ENCODE assay signal across 8 cellular contexts in the genomic region with DNA sequence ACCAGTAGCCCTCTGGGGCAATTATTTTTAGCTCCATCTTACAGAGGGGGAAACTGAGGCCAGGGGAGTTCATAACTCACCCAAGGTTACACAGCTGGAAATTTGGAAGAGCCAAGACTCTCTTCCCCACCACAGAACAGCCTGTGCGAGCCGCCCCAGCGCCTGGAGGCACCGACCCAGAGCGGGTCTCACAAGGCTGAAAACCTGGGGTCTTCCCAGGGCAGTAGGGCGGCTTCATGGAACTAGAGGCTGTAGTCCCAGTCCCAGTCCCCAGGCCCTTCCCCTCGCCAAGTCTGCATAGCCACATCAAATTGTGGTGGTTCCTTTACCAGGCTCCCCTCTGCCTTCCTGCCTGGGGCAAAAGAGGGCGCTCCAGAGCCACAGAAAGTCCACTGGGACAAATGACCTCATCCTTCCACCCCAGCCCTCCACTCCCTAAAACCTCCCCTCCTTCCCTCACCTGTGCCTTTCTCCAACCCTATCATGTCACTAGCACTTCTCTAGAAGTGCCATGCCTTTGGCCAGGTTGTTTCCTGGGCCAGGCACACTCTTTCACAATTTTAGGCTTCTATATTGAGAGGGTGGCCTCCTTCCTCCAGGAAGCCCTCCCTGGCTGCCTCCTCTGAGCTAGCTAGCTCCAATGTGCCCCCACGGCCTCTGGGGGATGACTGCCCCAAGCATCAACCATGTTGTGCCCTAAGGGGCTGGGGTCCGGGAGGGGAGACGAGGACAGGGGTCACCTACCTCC. TPM values are rescaled to one million over a fixed set of nuclear protein-coding genes. Genes with fewer than 3 reads are reported as not detected.
DNase-seq lines count a peak whose midpoint lies in the region; ATAC-seq and TF ChIP-seq lines count a peak whose summit lies in the region.

No MANE protein-coding gene starts in this region.

- no peaks in the 10 kb centered on the region for H3K36me3 ChIP-seq in HEK293 (ENCODE audit: control insufficient read depth in 2 of 2, insufficient read depth in 1 of 2, low read length in 2 of 2)
- no peaks in the 10 kb centered on the region for H3K36me3 ChIP-seq in kidney epithelial cell (ENCODE audit: control insufficient read depth, insufficient read depth, low read length)

- H3K4me1 ChIP-seq in HEK293 (ENCODE audit: control insufficient read depth, insufficient read depth, low read length) = peaks cover 6% of the 10 kb centered on the region

- H3K36me3 Mint-ChIP-seq in T-helper 17 cell (ENCODE audit: low read depth) = no peaks in the 10 kb centered on the region

- H3K4me3 Mint-ChIP-seq in T-helper 17 cell = peak overlapping the region; percentile 5

- TF ChIP-seq CTCF in HEK293 (tag by site-specific recombination; IDR thresholded peaks at IDR 0.05) (peak; percentile 85), cardiac fibroblast (IDR thresholded peaks at IDR 0.05; ENCODE audit: low read depth, low read length) (peak; percentile 96), kidney epithelial cell (IDR thresholded peaks at IDR 0.05; ENCODE audit: insufficient read depth, low read length, poor library complexity, severe bottlenecking) (peak; percentile 86)

- ATAC-seq in T-helper 17 cell = peak; percentile 57
- no peak for ATAC-seq in HG02852 (IDR thresholded peaks at IDR 0.05; ENCODE audit: unreplicated experiment)
- ATAC-seq in HG03045 (IDR thresholded peaks at IDR 0.05; ENCODE audit: unreplicated experiment) = no peak

- H3K4me3 ChIP-seq in HEK293 (ENCODE audit: low read depth, low read length) (no peak overlapping the region), cardiac fibroblast (replicated peaks in 1 of 2; ENCODE audit: low read depth in 2 of 2, low read length in 2 of 2) (peak overlapping the region; percentile 11 to 39), kidney epithelial cell (ENCODE audit: low read depth, low read length) (no peak overlapping the region)

- no peak overlapping the region for H3K27ac ChIP-seq in HEK293 (ENCODE audit: extremely low read depth, low read depth, low read length)

- H3K4me1 Mint-ChIP-seq in T-helper 17 cell = peaks cover 19% of the 10 kb centered on the region

- no peak overlapping the region for H3K27ac Mint-ChIP-seq in T-helper 17 cell

- POLR2A ChIA-PET in HEK293 (lab: Yijun Ruan, JAX) = interaction anchor here (0.6 to 2.3 kb wide), 6 partner anchors 15 to 409 kb away, joined by 3 to 8 read pairs (median 5); partner anchors contain the start of genes CDC42EP1 and GGA1

- H3K9me3 ChIP-seq in HEK293 (ENCODE audit: control insufficient read depth, insufficient read depth, low read depth, low read length) = no peaks in the 10 kb centered on the region
- no peaks in the 10 kb centered on the region for H3K9me3 ChIP-seq in T-helper 17 cell (ENCODE audit: control insufficient read depth, low read length, poor library complexity, severe bottlenecking)

- DNase-seq in AG20443 (ENCODE audit: low spot score) = peak; percentile 76
- no peak for DNase-seq in T-helper 17 cell
- peak; percentile 80 to 83 for DNase-seq in cardiac fibroblast (ENCODE audit: low read depth in 2 of 2)
- no peak for DNase-seq in kidney epithelial cell (ENCODE audit: low read depth)
- peak; percentile 63 to 69 for DNase-seq in stimulated activated CD4-positive, alpha-beta T cell treated with anti-CD3 and anti-CD28 coated beads, Interleukin-2, amount 100 ng/mL, for 24 hours

- H3K27me3 ChIP-seq in kidney epithelial cell (ENCODE audit: control insufficient read depth, insufficient read depth, low read length) = no peaks in the 10 kb centered on the region

- H3K27me3 Mint-ChIP-seq in T-helper 17 cell = peaks cover 8% of the 10 kb centered on the region

- CTCF ChIA-PET in HEK293 (lab: Yijun Ruan, JAX) = interaction anchor here (0.6 to 16.7 kb wide), 23 partner anchors 11 to 489 kb away, joined by 3 to 608 read pairs (median 4); partner anchors contain the start of genes GGA1 and MFNG

TF ChIP-seq in HEK293, 187 proteins besides CTCF, POLR2A, EP300 and RAD21 (continues in another document):
- TF ChIP-seq OSR2 (tag by site-specific recombination; IDR thresholded peaks at IDR 0.05) (no peak), ZNF580 (tag by site-specific recombination; IDR thresholded peaks at IDR 0.05) (peak; percentile 64; the same call in 1 of the 2 replicates), KLF16 (tag by site-specific recombination; IDR thresholded peaks at IDR 0.05) (0 out of 2 replicates have a peak, but pooled peaks have one; percentile 15), KLF8 (tag by site-specific recombination; IDR thresholded peaks at IDR 0.05) (peak; percentile 76; the same call in 1 of the 2 replicates), ZBTB17 (tag by site-specific recombination; IDR thresholded peaks at IDR 0.05) (peak; percentile 25; the same call in 1 of the 2 replicates), ZNF692 (tag by site-specific recombination; IDR thresholded peaks at IDR 0.05) (peak; percentile 47; the same call in 1 of the 2 replicates), TRIM28 (IDR thresholded peaks at IDR 0.05; ENCODE audit: borderline replicate concordance, low read length) (peak; percentile 49; the same call in 1 of the 2 replicates), PRDM10 (tag by site-specific recombination; IDR thresholded peaks at IDR 0.05) (peak; percentile 61), ZEB2 (tag by site-specific recombination; IDR thresholded peaks at IDR 0.05) (peak; percentile 87), ZNF133 (tag by site-specific recombination; IDR thresholded peaks at IDR 0.05) (no peak), SCRT2 (tag by site-specific recombination; IDR thresholded peaks at IDR 0.05) (0 out of 2 replicates have a peak, but pooled peaks have one; percentile 46), WT1 (tag by site-specific recombination; IDR thresholded peaks at IDR 0.05) (peak; percentile 96), KLF1 (tag by site-specific recombination; IDR thresholded peaks at IDR 0.05) (peak; percentile 18), ZBTB21 (tag by site-specific recombination; IDR thresholded peaks at IDR 0.05) (peak; percentile 62; the same call in 1 of the 2 replicates), ZNF629 (tag by site-specific recombination; IDR thresholded peaks at IDR 0.05) (peak; percentile 82), INSM2 (tag by site-specific recombination; IDR thresholded peaks at IDR 0.05) (peak; percentile 29; the same call in 1 of the 2 replicates)

RNA-seq across cellular contexts. Expression of gene CDC42EP1, which starts 15.2 kb away (rescaled TPM):
- total RNA-seq in T-helper 17 cell (not detected), kidney epithelial cell (98.1 and 150 TPM in 2 replicates)

RNA-seq across cellular contexts. Expression of gene CARD10, which starts 25.9 kb away (rescaled TPM):
- total RNA-seq in T-helper 17 cell = under 1 TPM; 0.12 to 0.31 TPM
- total RNA-seq in kidney epithelial cell = 64.0 and 71.3 TPM in 2 replicates

RNA-seq across cellular contexts. Expression of gene LGALS2, which starts 34.8 kb away (rescaled TPM):
- total RNA-seq in T-helper 17 cell = 1 to 10 TPM; 1.9 to 6.1 TPM
- not detected in 2 replicates for total RNA-seq in kidney epithelial cell

RNA-seq across cellular contexts. Expression of gene MFNG, which starts 58.9 kb away (rescaled TPM):
- total RNA-seq in T-helper 17 cell (100 to 1,000 TPM; 139 to 150 TPM), kidney epithelial cell (0.54 and 1.2 TPM in 2 replicates)

Comparison
In these comparisons a context has a peak if more than half of its experiments do, and no peak if none do; other contexts are left out.
1. DNase-seq: peak in AG20443 (single experiment), cardiac fibroblast (2 of 2) and stimulated activated CD4-positive, alpha-beta T cell treated with anti-CD3 and anti-CD28 coated beads, Interleukin-2, amount 100 ng/mL, for 24 hours (2 of 2); none in T-helper 17 cell (0 of 3) and kidney epithelial cell (single experiment).
2. H3K4me3 ChIP-seq: peak in cardiac fibroblast (2 of 2); none in HEK293 (single experiment) and kidney epithelial cell (single experiment).
3. RNA of gene CDC42EP1, which starts 15.2 kb away (total RNA-seq): 98.1 to 150 TPM in kidney epithelial cell; not detected in T-helper 17 cell; every median in the first group is over 10 times any median in the second.
4. RNA of gene CARD10, which starts 25.9 kb away (total RNA-seq): 64.0 to 71.3 TPM in kidney epithelial cell; 0.12 to 0.31 TPM in T-helper 17 cell; every median in the first group is over 10 times any median in the second.
5. Peak in every context shown above with its lines, with median percentiles within 50 percentile points of each other: CTCF ChIP-seq.